Comparison of ENCODE assay signal across 1 cellular context in the genomic region with DNA sequence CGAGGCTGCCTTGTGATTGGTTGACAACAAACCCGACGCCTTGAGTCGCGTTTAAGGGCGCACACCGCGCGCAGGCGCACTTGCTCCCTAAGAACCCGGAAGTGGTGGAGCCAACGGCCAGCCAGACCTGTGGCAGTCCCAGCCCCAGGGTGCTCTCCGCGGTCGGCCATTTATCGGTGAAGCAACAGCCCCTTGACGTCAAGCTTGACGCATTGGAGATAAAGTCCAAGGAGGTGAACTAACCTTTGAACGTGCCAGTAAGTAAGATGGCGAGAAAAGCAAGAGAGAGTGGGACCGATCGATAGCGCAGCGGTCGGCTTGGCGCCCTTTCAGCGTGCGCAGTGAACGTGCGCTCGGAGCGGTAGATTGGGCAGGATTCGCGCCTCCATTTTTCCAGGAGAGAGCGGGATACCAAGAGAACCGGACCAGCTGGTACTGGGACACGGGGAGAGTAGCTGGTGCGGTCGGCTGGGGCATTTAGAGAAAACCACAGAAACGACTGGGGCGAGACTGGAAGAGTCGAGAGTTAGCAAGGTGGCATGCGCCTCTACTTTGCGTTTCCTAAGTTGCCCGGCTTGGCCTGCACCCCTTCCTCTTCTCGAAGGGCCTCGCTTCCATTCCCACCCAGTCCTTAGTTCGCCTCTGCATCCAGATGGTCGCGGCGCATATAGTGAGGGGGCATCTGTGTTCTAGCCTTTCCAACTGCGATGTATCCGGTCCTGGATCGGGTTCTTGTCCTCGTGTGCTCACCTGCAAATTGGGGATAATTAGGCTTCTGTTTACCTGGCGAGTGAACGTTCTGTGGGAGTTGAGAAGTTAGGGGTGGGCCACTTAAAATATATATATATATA.
TF ChIP-seq lines count a peak whose summit lies in the region.

Gene CSTF1, plus strand, starts transcription at position 364 of the 851 bp plus-strand sequence. CDS start 2,908 bp downstream, outside the sequence.

TF ChIP-seq in HEK293, 187 proteins besides CTCF, POLR2A, EP300 and RAD21 (continued from another document and continues in another):
- TF ChIP-seq, protein P1, sequence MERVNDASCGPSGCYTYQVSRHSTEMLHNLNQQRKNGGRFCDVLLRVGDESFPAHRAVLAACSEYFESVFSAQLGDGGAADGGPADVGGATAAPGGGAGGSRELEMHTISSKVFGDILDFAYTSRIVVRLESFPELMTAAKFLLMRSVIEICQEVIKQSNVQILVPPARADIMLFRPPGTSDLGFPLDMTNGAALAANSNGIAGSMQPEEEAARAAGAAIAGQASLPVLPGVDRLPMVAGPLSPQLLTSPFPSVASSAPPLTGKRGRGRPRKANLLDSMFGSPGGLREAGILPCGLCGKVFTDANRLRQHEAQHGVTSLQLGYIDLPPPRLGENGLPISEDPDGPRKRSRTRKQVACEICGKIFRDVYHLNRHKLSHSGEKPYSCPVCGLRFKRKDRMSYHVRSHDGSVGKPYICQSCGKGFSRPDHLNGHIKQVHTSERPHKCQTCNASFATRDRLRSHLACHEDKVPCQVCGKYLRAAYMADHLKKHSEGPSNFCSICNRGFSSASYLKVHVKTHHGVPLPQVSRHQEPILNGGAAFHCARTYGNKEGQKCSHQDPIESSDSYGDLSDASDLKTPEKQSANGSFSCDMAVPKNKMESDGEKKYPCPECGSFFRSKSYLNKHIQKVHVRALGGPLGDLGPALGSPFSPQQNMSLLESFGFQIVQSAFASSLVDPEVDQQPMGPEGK (tag by site-specific recombination; IDR thresholded peaks at IDR 0.05) = 0 out of 2 replicates have a peak, but pooled peaks have one; percentile 14
- TF ChIP-seq, protein P2, sequence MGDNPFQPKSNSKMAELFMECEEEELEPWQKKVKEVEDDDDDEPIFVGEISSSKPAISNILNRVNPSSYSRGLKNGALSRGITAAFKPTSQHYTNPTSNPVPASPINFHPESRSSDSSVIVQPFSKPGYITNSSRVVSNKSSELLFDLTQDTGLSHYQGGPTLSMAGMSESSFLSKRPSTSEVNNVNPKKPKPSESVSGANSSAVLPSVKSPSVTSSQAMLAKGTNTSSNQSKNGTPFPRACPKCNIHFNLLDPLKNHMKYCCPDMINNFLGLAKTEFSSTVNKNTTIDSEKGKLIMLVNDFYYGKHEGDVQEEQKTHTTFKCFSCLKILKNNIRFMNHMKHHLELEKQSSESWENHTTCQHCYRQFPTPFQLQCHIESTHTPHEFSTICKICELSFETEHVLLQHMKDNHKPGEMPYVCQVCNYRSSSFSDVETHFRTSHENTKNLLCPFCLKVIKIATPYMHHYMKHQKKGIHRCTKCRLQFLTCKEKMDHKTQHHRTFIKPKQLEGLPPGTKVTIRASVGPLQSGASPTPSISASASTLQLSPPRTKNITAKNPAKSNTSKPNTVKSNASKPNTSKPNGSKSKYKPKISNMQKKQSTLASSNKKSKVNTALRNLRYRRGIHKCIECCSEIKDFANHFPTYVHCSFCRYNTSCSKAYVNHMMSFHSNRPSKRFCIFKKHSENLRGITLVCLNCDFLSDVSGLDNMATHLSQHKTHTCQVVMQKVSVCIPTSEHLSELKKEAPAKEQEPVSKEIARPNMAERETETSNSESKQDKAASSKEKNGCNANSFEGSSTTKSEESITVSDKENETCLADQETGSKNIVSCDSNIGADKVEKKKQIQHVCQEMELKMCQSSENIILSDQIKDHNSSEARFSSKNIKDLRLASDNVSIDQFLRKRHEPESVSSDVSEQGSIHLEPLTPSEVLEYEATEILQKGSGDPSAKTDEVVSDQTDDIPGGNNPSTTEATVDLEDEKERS (tag by site-specific recombination; IDR thresholded peaks at IDR 0.05) = no peak
- no peak; the same call in 1 of the 2 replicates for TF ChIP-seq ZNF449 (tag by site-specific recombination; IDR thresholded peaks at IDR 0.05)
- TF ChIP-seq ZNF146 (tag by site-specific recombination; IDR thresholded peaks at IDR 0.05) = no peak; the same call in 1 of the 2 replicates
- TF ChIP-seq ZNF561 (tag by site-specific recombination; IDR thresholded peaks at IDR 0.05; ENCODE audit: borderline replicate concordance) = peak; percentile 93
- TF ChIP-seq ZNF791 (tag by site-specific recombination; IDR thresholded peaks at IDR 0.05) = no peak
- peak; percentile 91 for TF ChIP-seq PRDM1 (tag by site-specific recombination; IDR thresholded peaks at IDR 0.05)
- TF ChIP-seq ZNF488 (tag by site-specific recombination; IDR thresholded peaks at IDR 0.05) = no peak
- TF ChIP-seq ZNF768 (tag by site-specific recombination; IDR thresholded peaks at IDR 0.05) = no peak
- TF ChIP-seq ZNF366 (tag by site-specific recombination; conservative IDR thresholded peaks at IDR 0.05) = peak; percentile 76
- peak; percentile 31; the same call in 1 of the 2 replicates for TF ChIP-seq KLF8 (tag by site-specific recombination; IDR thresholded peaks at IDR 0.05)
- TF ChIP-seq ZIC2 (tag by site-specific recombination; IDR thresholded peaks at IDR 0.05) = peak; percentile 79
- peak; percentile 82 for TF ChIP-seq ZNF394 (tag by site-specific recombination; IDR thresholded peaks at IDR 0.05; ENCODE audit: borderline replicate concordance)
- TF ChIP-seq ZNF16 (tag by site-specific recombination; IDR thresholded peaks at IDR 0.05; ENCODE audit: low read depth) = no peak
- no peak for TF ChIP-seq PRDM2 (tag by site-specific recombination; IDR thresholded peaks at IDR 0.05; ENCODE audit: borderline replicate concordance)
- TF ChIP-seq REPIN1 (tag by site-specific recombination; IDR thresholded peaks at IDR 0.05; ENCODE audit: low read depth) = no peak
- TF ChIP-seq, protein P3, sequence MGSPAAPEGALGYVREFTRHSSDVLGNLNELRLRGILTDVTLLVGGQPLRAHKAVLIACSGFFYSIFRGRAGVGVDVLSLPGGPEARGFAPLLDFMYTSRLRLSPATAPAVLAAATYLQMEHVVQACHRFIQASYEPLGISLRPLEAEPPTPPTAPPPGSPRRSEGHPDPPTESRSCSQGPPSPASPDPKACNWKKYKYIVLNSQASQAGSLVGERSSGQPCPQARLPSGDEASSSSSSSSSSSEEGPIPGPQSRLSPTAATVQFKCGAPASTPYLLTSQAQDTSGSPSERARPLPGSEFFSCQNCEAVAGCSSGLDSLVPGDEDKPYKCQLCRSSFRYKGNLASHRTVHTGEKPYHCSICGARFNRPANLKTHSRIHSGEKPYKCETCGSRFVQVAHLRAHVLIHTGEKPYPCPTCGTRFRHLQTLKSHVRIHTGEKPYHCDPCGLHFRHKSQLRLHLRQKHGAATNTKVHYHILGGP (tag by site-specific recombination; IDR thresholded peaks at IDR 0.05) = no peak
- no peak for TF ChIP-seq ZNF747 (tag by site-specific recombination; IDR thresholded peaks at IDR 0.05)
- TF ChIP-seq ZFP41 (tag by site-specific recombination; IDR thresholded peaks at IDR 0.05; ENCODE audit: borderline replicate concordance) = no peak
- TF ChIP-seq SALL2 (tag by site-specific recombination; IDR thresholded peaks at IDR 0.05; ENCODE audit: borderline replicate concordance) = no peak
- TF ChIP-seq ZNF600 (tag by site-specific recombination; IDR thresholded peaks at IDR 0.05) = 0 out of 2 replicates have a peak, but pooled peaks have one; percentile 29
- TF ChIP-seq, protein P4, sequence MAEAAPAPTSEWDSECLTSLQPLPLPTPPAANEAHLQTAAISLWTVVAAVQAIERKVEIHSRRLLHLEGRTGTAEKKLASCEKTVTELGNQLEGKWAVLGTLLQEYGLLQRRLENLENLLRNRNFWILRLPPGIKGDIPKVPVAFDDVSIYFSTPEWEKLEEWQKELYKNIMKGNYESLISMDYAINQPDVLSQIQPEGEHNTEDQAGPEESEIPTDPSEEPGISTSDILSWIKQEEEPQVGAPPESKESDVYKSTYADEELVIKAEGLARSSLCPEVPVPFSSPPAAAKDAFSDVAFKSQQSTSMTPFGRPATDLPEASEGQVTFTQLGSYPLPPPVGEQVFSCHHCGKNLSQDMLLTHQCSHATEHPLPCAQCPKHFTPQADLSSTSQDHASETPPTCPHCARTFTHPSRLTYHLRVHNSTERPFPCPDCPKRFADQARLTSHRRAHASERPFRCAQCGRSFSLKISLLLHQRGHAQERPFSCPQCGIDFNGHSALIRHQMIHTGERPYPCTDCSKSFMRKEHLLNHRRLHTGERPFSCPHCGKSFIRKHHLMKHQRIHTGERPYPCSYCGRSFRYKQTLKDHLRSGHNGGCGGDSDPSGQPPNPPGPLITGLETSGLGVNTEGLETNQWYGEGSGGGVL (tag by site-specific recombination; IDR thresholded peaks at IDR 0.05) = no peak
- TF ChIP-seq ZNF555 (tag by site-specific recombination; conservative IDR thresholded peaks at IDR 0.05) = no peak
- TF ChIP-seq ZNF416 (tag by site-specific recombination; IDR thresholded peaks at IDR 0.05) = no peak
- no peak for TF ChIP-seq ZNF114 (tag by site-specific recombination; IDR thresholded peaks at IDR 0.05)
- TF ChIP-seq ZSCAN30 (tag by site-specific recombination; IDR thresholded peaks at IDR 0.05) = no peak
- no peak for TF ChIP-seq ZNF302 (tag by site-specific recombination; IDR thresholded peaks at IDR 0.05; ENCODE audit: low read depth)
- TF ChIP-seq SP7 (tag by site-specific recombination; IDR thresholded peaks at IDR 0.05) = peak; percentile 88
- TF ChIP-seq ZBTB17 (tag by site-specific recombination; IDR thresholded peaks at IDR 0.05) = peak; percentile 100
- TF ChIP-seq ZNF354C (tag by site-specific recombination; IDR thresholded peaks at IDR 0.05; ENCODE audit: borderline replicate concordance, low read depth) = no peak
- TF ChIP-seq ZNF202 (tag by site-specific recombination; IDR thresholded peaks at IDR 0.05; ENCODE audit: borderline replicate concordance) = no peak
- TF ChIP-seq ZNF549 (tag by site-specific recombination; IDR thresholded peaks at IDR 0.05) = no peak
- TF ChIP-seq MEIS1 (CRISPR knock-in tag; IDR thresholded peaks at IDR 0.05; ENCODE audit: borderline replicate concordance) = no peak
- no peak for TF ChIP-seq GLI2 (tag by site-specific recombination; IDR thresholded peaks at IDR 0.05; ENCODE audit: borderline replicate concordance, low read depth)
- TF ChIP-seq ZNF214 (tag by site-specific recombination; IDR thresholded peaks at IDR 0.05; ENCODE audit: borderline replicate concordance) = no peak
- TF ChIP-seq ZNF391 (tag by site-specific recombination; IDR thresholded peaks at IDR 0.05; ENCODE audit: borderline replicate concordance, low read depth) = no peak; the same call in 1 of the 2 replicates
- no peak for TF ChIP-seq ZNF138 (tag by site-specific recombination; IDR thresholded peaks at IDR 0.05; ENCODE audit: borderline replicate concordance)
- TF ChIP-seq TCF7L2 (IDR thresholded peaks at IDR 0.05; ENCODE audit: borderline replicate concordance, low read depth, low read length) = no peak
- TF ChIP-seq ZNF404 (tag by site-specific recombination; IDR thresholded peaks at IDR 0.05) = no peak
